In the genomic region with DNA sequence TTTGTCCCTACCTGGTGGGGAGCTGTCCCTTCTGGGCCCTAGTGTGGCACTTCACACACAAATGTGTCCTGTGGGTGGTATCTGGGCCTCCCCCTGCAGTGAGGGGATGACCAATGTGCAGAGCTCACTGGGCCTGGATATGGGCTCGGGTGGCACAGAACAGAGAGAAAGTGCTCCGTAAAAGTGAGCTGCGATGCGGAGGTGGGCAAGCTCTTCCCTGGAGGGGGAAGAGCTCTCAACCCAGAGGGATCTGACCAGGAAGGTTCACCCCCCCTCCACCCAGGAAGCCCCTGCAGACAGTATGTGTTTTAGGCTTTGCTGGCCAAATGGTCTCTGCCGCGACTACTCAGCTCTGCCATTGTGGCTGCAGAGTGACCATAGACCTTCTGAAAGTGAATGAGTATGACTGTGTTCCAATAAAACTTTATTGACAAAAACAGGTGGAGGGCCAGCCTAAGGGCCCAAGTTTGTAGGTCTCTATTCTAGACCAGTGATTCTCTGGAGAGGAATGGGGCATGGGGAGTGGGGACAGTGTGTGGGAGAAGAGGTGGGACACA, we compare ENCODE assay signal across 11 cellular contexts. TPM values are rescaled to one million over a fixed set of nuclear protein-coding genes. Genes with fewer than 3 reads are reported as not detected.
A peak's percentile ranks its signal among the peaks of the same experiment; 100 is the strongest.
DNase-seq lines count a peak whose midpoint lies in the region; ATAC-seq and TF ChIP-seq lines count a peak whose summit lies in the region.
"Had no signal": no experiment of that assay in that cellular context is flagged by ENCODE, and none has a peak within 500 bp of the region (broad histone marks: within the 10 kb centered on the region; RNA-seq: fewer than 3 reads in every experiment).

No MANE protein-coding gene starts in this region.

- peak overlapping the region; percentile 84 for H3K27ac Mint-ChIP-seq in activated naive CD8-positive, alpha-beta T cell treated with anti-CD3 and anti-CD28 coated beads, Interleukin-2, amount 10 ng/mL, durations not matched to agents 7 days and 5 days

- no TSS peak for BruUV-seq in HCT116 (replicated peaks; lab: Mats Ljungman, UMichigan)

- TF ChIP-seq CTCF in DND-41 (IDR thresholded peaks at IDR 0.05; ENCODE audit: borderline replicate concordance, extremely low read depth, low read length, poor library complexity, severe bottlenecking) (no peak), HCT116 (IDR thresholded peaks at IDR 0.05 in 2 of 3, conservative IDR thresholded peaks at IDR 0.05 in 1 of 3; ENCODE audit: borderline replicate concordance in 1 of 3, insufficient read depth in 1 of 3, low read depth in 2 of 3, low read length in 2 of 3) (no peak), osteoblast (IDR thresholded peaks at IDR 0.05; ENCODE audit: extremely low read depth, low read depth, low read length) (no peak)

- H3K36me3 ChIP-seq in DND-41 (ENCODE audit: insufficient read depth, low read length) (no peaks in the 10 kb centered on the region), HCT116 (ENCODE audit: control insufficient read depth in 1 of 2, insufficient read depth in 2 of 2, low read length in 2 of 2) (no peaks in the 10 kb centered on the region), osteoblast (ENCODE audit: insufficient read depth, low read length) (no peaks in the 10 kb centered on the region)

- H3K27ac ChIP-seq in DND-41 (ENCODE audit: low read length) (peak overlapping the region; percentile 85), HCT116 (ENCODE audit: low read depth, low read length) (no peak overlapping the region), osteoblast (ENCODE audit: low read depth, low read length) (peak overlapping the region; percentile 28)

- H3K4me3 ChIP-seq in DND-41 (ENCODE audit: low read depth in 1 of 2, low read length in 2 of 2) = no peak overlapping the region
- H3K4me3 ChIP-seq in HCT116 (replicated peaks in 1 of 2; ENCODE audit: low read depth in 1 of 2, low read length in 2 of 2) = no peak overlapping the region
- H3K4me3 ChIP-seq in osteoblast (ENCODE audit: insufficient read depth, low read length) = no peak overlapping the region

- ATAC-seq in DND-41 (ENCODE audit: insufficient read depth, low read depth) = no peak
- ATAC-seq in HCT116 = no peak
- ATAC-seq in activated naive CD8-positive, alpha-beta T cell treated with anti-CD3 and anti-CD28 coated beads, Interleukin-2, amount 10 ng/mL, durations not matched to agents 7 days and 5 days (ENCODE audit: low read depth) = no peak
- no peak for ATAC-seq in GM18867 (IDR thresholded peaks at IDR 0.05; ENCODE audit: unreplicated experiment)

- no peak overlapping the region for H3K9ac ChIP-seq in DND-41 (ENCODE audit: low read depth, low read length)
- H3K9ac ChIP-seq in HCT116 (ENCODE audit: low read length) = no peak overlapping the region

- H3K9me2 ChIP-seq in HCT116 (ENCODE audit: insufficient read depth) = no peaks in the 10 kb centered on the region

- TF ChIP-seq RAD21 in HCT116 (IDR thresholded peaks at IDR 0.05; ENCODE audit: low read depth) = no peak

- peak overlapping the region; percentile 67 for H3K4me3 Mint-ChIP-seq in activated naive CD8-positive, alpha-beta T cell treated with anti-CD3 and anti-CD28 coated beads, Interleukin-2, amount 10 ng/mL, durations not matched to agents 7 days and 5 days

- H2AFZ ChIP-seq in DND-41 (ENCODE audit: low read depth, low read length) (no peak overlapping the region), HCT116 (ENCODE audit: low read depth, low read length, poor library complexity, severe bottlenecking) (no peak overlapping the region), osteoblast (ENCODE audit: low read length) (no peak overlapping the region)

- no peaks in the 10 kb centered on the region for H3K9me3 Mint-ChIP-seq in activated naive CD8-positive, alpha-beta T cell treated with anti-CD3 and anti-CD28 coated beads, Interleukin-2, amount 10 ng/mL, durations not matched to agents 7 days and 5 days

- no peaks in the 10 kb centered on the region for H3K36me3 Mint-ChIP-seq in activated naive CD8-positive, alpha-beta T cell treated with anti-CD3 and anti-CD28 coated beads, Interleukin-2, amount 10 ng/mL, durations not matched to agents 7 days and 5 days

- CTCF ChIA-PET in HCT116 (lab: Charles Lee) = interaction anchor here (1.2 kb wide), 1 partner anchor 419 kb away, joined by 3 read pairs; no protein-coding TSS in a partner anchor

- H3K4me2 ChIP-seq in DND-41 (ENCODE audit: insufficient read depth, low read length) (no peak overlapping the region), HCT116 (ENCODE audit: low read length) (peak overlapping the region; percentile 83; the same call in 1 of the 2 replicates), osteoblast (ENCODE audit: insufficient read depth, low read length) (peak overlapping the region; percentile 87)

- no peaks in the 10 kb centered on the region for H3K27me3 Mint-ChIP-seq in activated naive CD8-positive, alpha-beta T cell treated with anti-CD3 and anti-CD28 coated beads, Interleukin-2, amount 10 ng/mL, durations not matched to agents 7 days and 5 days

- H3K9me3 ChIP-seq in DND-41 (ENCODE audit: insufficient read depth, low read length, severe bottlenecking) (no peaks in the 10 kb centered on the region), HCT116 (ENCODE audit: control insufficient read depth in 1 of 2, insufficient read depth in 1 of 2, low read depth in 1 of 2, low read length in 2 of 2) (no peaks in the 10 kb centered on the region), osteoblast (ENCODE audit: low read depth, low read length) (no peaks in the 10 kb centered on the region)

- peaks cover 63% of the 10 kb centered on the region for H3K4me1 Mint-ChIP-seq in activated naive CD8-positive, alpha-beta T cell treated with anti-CD3 and anti-CD28 coated beads, Interleukin-2, amount 10 ng/mL, durations not matched to agents 7 days and 5 days

- no peak for TF ChIP-seq POLR2A in HCT116 (IDR thresholded peaks at IDR 0.05; ENCODE audit: borderline replicate concordance, extremely low read depth, insufficient read depth, insufficient read length)

- H3K4me1 ChIP-seq in DND-41 (ENCODE audit: insufficient read depth, low read length) (peaks cover 86% of the 10 kb centered on the region), HCT116 (ENCODE audit: control insufficient read depth in 1 of 2, insufficient read depth in 2 of 2, low read length in 2 of 2) (peaks cover 20 to 34% of the 10 kb centered on the region in 2 experiments), osteoblast (ENCODE audit: insufficient read depth, low read length) (peaks cover 62% of the 10 kb centered on the region)

- POLR2A ChIA-PET in HCT116 (lab: Charles Lee) = interaction anchor here (0.7 to 1.3 kb wide), 2 partner anchors 12 to 56 kb away, joined by 3 read pairs; no protein-coding TSS in a partner anchor
- POLR2A ChIA-PET in activated naive CD8-positive, alpha-beta T cell treated with anti-CD3 and anti-CD28 coated beads, Interleukin-2, amount 10 ng/mL, durations not matched to agents 7 days and 5 days (lab: Charles Lee) = interaction anchor here (3.5 to 9.1 kb wide), 3 partner anchors 11 to 47 kb away, joined by 15 to 165 read pairs (median 39); a partner anchor contains a TSS

- H3K79me2 ChIP-seq in DND-41 (ENCODE audit: insufficient read depth, low read length) (no peaks in the 10 kb centered on the region), HCT116 (ENCODE audit: insufficient read depth, low read length) (no peaks in the 10 kb centered on the region), osteoblast (ENCODE audit: insufficient read depth, low read length) (no peaks in the 10 kb centered on the region)

- H4K20me1 ChIP-seq in DND-41 (ENCODE audit: insufficient read depth, low read length) (peaks cover 6% of the 10 kb centered on the region; the same call in 1 of the 2 replicates), HCT116 (ENCODE audit: insufficient read depth) (no peaks in the 10 kb centered on the region), osteoblast (ENCODE audit: insufficient read depth, low read length) (peaks cover 2% of the 10 kb centered on the region)

- peaks cover 7% of the 10 kb centered on the region for H3K27me3 ChIP-seq in DND-41 (ENCODE audit: insufficient read depth, low read length, poor library complexity)
- peaks cover 56% of the 10 kb centered on the region for H3K27me3 ChIP-seq in HCT116 (ENCODE audit: insufficient read depth, low read length)
- peaks cover 5% of the 10 kb centered on the region for H3K27me3 ChIP-seq in osteoblast (ENCODE audit: insufficient read depth, low read length)

- DNase-seq in DND-41 = no peak
- DNase-seq in HCT116 (ENCODE audit: low read depth, low spot score) = no peak
- DNase-seq in activated naive CD8-positive, alpha-beta T cell treated with anti-CD3 and anti-CD28 coated beads, Interleukin-2, amount 10 ng/mL, durations not matched to agents 7 days and 5 days = no peak
- DNase-seq in osteoblast (ENCODE audit: insufficient read length, low spot score, missing footprints) = peak; percentile 92
- DNase-seq in NCI-H2081 treated with DMSO at 0.1 percent for 48 hours (lab: John Stamatoyannopoulos, UW) = no peak
- no peak for DNase-seq in SIG-M5 (lab: John Stamatoyannopoulos, UW)
- no peak for DNase-seq in AG08396 (ENCODE audit: low spot score)
- DNase-seq: NCI-H1436 treated with DMSO at 0.1 percent for 48 hours; occipital lobe; stimulated activated naive CD4-positive, alpha-beta T cell had no signal

- intact Hi-C loops in HCT116 (cut with micrococcal nuclease) = loop anchor here (5.0 kb wide), 1 partner anchor 37 kb away; no protein-coding TSS in a partner anchor

- RAD21 ChIA-PET in HCT116 (lab: Charles Lee; ENCODE audit: low non-redundant PET in 1 of 2, low total read pairs in 2 of 2, uncharacterized antibody in 2 of 2, unreplicated experiment in 2 of 2) = no interaction called here

TF ChIP-seq in HCT116, 20 proteins besides CTCF, POLR2A, EP300 and RAD21 (continues in another document):
- TF ChIP-seq ELF1 (IDR thresholded peaks at IDR 0.05; ENCODE audit: borderline replicate concordance, low read depth) = no peak
- no peak for TF ChIP-seq SRF (IDR thresholded peaks at IDR 0.05; ENCODE audit: low read depth)
- no peak for TF ChIP-seq CEBPB (IDR thresholded peaks at IDR 0.05; ENCODE audit: low read depth)
- TF ChIP-seq YY1 (IDR thresholded peaks at IDR 0.05; ENCODE audit: extremely low read depth, insufficient replicate concordance, low read depth, low read length) = no peak

RNA-seq across cellular contexts. Expression of a gene that starts 8.6 kb away (rescaled TPM):
- total RNA-seq in HCT116 (2021; ENCODE audit: unreplicated experiment) = 1.5 TPM
- polyA plus RNA-seq in HCT116 (2012) = 0.10 and 0.17 TPM in 2 replicates
- total RNA-seq in activated naive CD8-positive, alpha-beta T cell treated with anti-CD3 and anti-CD28 coated beads, Interleukin-2, amount 10 ng/mL, durations not matched to agents 7 days and 5 days = 100 to 1,000 TPM; 416 to 452 TPM
- total RNA-seq in osteoblast = 13.3 and 15.2 TPM in 2 replicates

RNA-seq across cellular contexts. Expression of a gene that starts 10.5 kb away (rescaled TPM):
- total RNA-seq in HCT116 (2021; ENCODE audit: unreplicated experiment) (61.9 TPM), osteoblast (9.4 and 10.9 TPM in 2 replicates)
- polyA plus RNA-seq in HCT116 (2012) = 45.6 and 46.8 TPM in 2 replicates
- 10 to 100 TPM; 44.2 to 44.3 TPM for total RNA-seq in activated naive CD8-positive, alpha-beta T cell treated with anti-CD3 and anti-CD28 coated beads, Interleukin-2, amount 10 ng/mL, durations not matched to agents 7 days and 5 days

RNA-seq across cellular contexts. Expression of a gene that starts 55.8 kb away (rescaled TPM):
- 83.4 TPM for total RNA-seq in HCT116 (2021; ENCODE audit: unreplicated experiment)
- polyA plus RNA-seq in HCT116 (2012) = 71.1 and 77.6 TPM in 2 replicates
- total RNA-seq in activated naive CD8-positive, alpha-beta T cell treated with anti-CD3 and anti-CD28 coated beads, Interleukin-2, amount 10 ng/mL, durations not matched to agents 7 days and 5 days = 10 to 100 TPM; 66.1 to 73.2 TPM
- total RNA-seq in osteoblast = 413 and 480 TPM in 2 replicates

Comparison
In these comparisons a context has a peak if more than half of its experiments do, and no peak if none do; other contexts are left out.
1. RNA of a gene that starts 8.6 kb away (total RNA-seq): 416 to 452 TPM in activated naive CD8-positive, alpha-beta T cell treated with anti-CD3 and anti-CD28 coated beads, Interleukin-2, amount 10 ng/mL, durations not matched to agents 7 days and 5 days; 13.3 to 15.2 TPM in osteoblast and 1.5 TPM in HCT116 (single experiment); every median in the first group is over 10 times any median in the second.